ENCODE assay signal across 14 cellular contexts in genomic region chr3:104952587-104952986, GRCh38.
A peak's percentile ranks its signal among the peaks of the same experiment; 100 is the strongest.
DNase-seq lines count a peak whose midpoint lies in the region; ATAC-seq, FAIRE-seq and TF ChIP-seq lines count a peak whose summit lies in the region.
"Had no signal": no experiment of that assay in that cellular context is flagged by ENCODE, and none has a peak within 500 bp of the region (broad histone marks: within the 10 kb centered on the region; RNA-seq: fewer than 3 reads in every experiment).

No MANE protein-coding gene starts in this region.

- H3K4ac ChIP-seq in IMR-90 (ENCODE audit: low read depth, low read length) = peak overlapping the region; percentile 10; the same call in 1 of the 2 replicates

- H3K9me3 ChIP-seq in A549 = no peaks in the 10 kb centered on the region; the same call in 2 of the 3 replicates
- H3K9me3 ChIP-seq in IMR-90 (ENCODE audit: control insufficient read depth, insufficient read depth, low read length) = no peaks in the 10 kb centered on the region

- no peak overlapping the region for H4K5ac ChIP-seq in IMR-90 (ENCODE audit: low read depth, low read length)

- H2BK20ac ChIP-seq in IMR-90 (ENCODE audit: low read depth, low read length) = peak overlapping the region; percentile 11; the same call in 1 of the 2 replicates

- BruUV-seq in IMR-90 (replicated peaks; lab: Mats Ljungman, UMichigan) = no TSS peak

- TF ChIP-seq RAD21 in A549 (conservative IDR thresholded peaks at IDR 0.05 in 1 of 2, IDR thresholded peaks at IDR 0.05 in 1 of 2) = no peak
- TF ChIP-seq RAD21 in IMR-90 (IDR thresholded peaks at IDR 0.05; ENCODE audit: low read length) = no peak

- in situ Hi-C loops in IMR-90 (cut with MboI; ENCODE audit: low sequenced_read_pairs) = no loop called here

- intact Hi-C loops in IMR-90 (cut with micrococcal nuclease) = no loop called here

- peaks cover 9% of the 10 kb centered on the region; the same call in 1 of the 3 replicates for H3K4me1 ChIP-seq in A549
- H3K4me1 ChIP-seq in IMR-90 (ENCODE audit: control insufficient read depth, insufficient read depth, low read length) = peaks cover 4% of the 10 kb centered on the region

- no peak overlapping the region for H2AK5ac ChIP-seq in IMR-90 (ENCODE audit: low read depth, low read length)

- no peaks in the 10 kb centered on the region for H3K79me1 ChIP-seq in IMR-90 (ENCODE audit: low read depth in 1 of 2, low read length in 2 of 2)

- no peak for TF ChIP-seq EP300 in A549 (IDR thresholded peaks at IDR 0.05)

- DNase-seq in A549 (ENCODE audit: low read depth in 1 of 2, low spot score in 1 of 2) = peak; percentile 7 to 78
- peak; percentile 88 for DNase-seq in IMR-90
- peak; percentile 46 for DNase-seq in brain pericyte (ENCODE audit: low read depth, low spot score)
- peak; percentile 79 for DNase-seq in kidney tubule cell (ENCODE audit: low spot score)
- DNase-seq in coronary artery (ENCODE audit: low spot score) = no peak
- no peak for DNase-seq in KG1 (lab: John Stamatoyannopoulos, UW)
- DNase-seq: ACHN; activated B cell treated with CpG ODN at 0.5 μM for 24 hours; cerebellar nuclear complex; naive B cell; stimulated activated CD4-positive, alpha-beta T cell treated with anti-CD3 and anti-CD28 coated beads, Interleukin-12 subunit alpha, Interleukin-12 subunit beta, amount 100 ng/mL, for 4 hours had no signal

- H4K20me1 ChIP-seq in IMR-90 (ENCODE audit: insufficient read depth, low read length) = no peaks in the 10 kb centered on the region

- peak; percentile 67 to 68; a peak in 5 of 6 replicates for ATAC-seq in A549
- peak; percentile 95 for ATAC-seq in IMR-90 (ENCODE audit: low read depth)
- no peak for ATAC-seq in GM18867 (IDR thresholded peaks at IDR 0.05; ENCODE audit: unreplicated experiment)
- ATAC-seq in GM18498 (IDR thresholded peaks at IDR 0.05; ENCODE audit: unreplicated experiment) = no peak

- CTCF ChIA-PET in A549 (lab: Yijun Ruan, JAX) (interaction anchor here (0.7 kb wide), 1 partner anchor 1293 kb away, joined by 5 read pairs; no protein-coding TSS in a partner anchor), IMR-90 (lab: Yijun Ruan, JAX) (interaction anchor here (0.6 kb wide), 2 partner anchors 414 to 531 kb away, joined by 4 to 6 read pairs; partner anchors contain the start of gene ALCAM)

- TF ChIP-seq CTCF in A549 (IDR thresholded peaks at IDR 0.05) (no peak), IMR-90 (conservative IDR thresholded peaks at IDR 0.05; ENCODE audit: low read depth, low read length) (no peak), coronary artery (IDR thresholded peaks at IDR 0.05) (no peak)

- H3K4me3 ChIP-seq in A549 (no peak overlapping the region), IMR-90 (ENCODE audit: insufficient read depth, low read depth, low read length) (no peak overlapping the region), coronary artery (no peak overlapping the region)

- H3K56ac ChIP-seq in IMR-90 (ENCODE audit: extremely low read depth, insufficient read depth, low read length) = no peak overlapping the region

- no peak for FAIRE-seq in A549 (lab: Jason Lieb, UNC)

- peak overlapping the region in 1 of 2 experiments; percentile 11; a peak in 1 of 6 replicates for H3K27ac ChIP-seq in A549
- H3K27ac ChIP-seq in IMR-90 (ENCODE audit: insufficient read depth, low read length) = no peak overlapping the region
- no peak overlapping the region for H3K27ac ChIP-seq in coronary artery
- H3K27ac ChIP-seq: KMS-11 had no signal

- no peak overlapping the region for H2AK9ac ChIP-seq in IMR-90 (replicated peaks; ENCODE audit: low read depth, low read length, poor library complexity)

- no peak overlapping the region for H2AFZ ChIP-seq in IMR-90 (replicated peaks; ENCODE audit: low read length, poor library complexity)

- peak overlapping the region; percentile 75; the same call in 1 of the 2 replicates for H3K18ac ChIP-seq in IMR-90 (ENCODE audit: low read depth, low read length)

- H3K14ac ChIP-seq in IMR-90 (replicated peaks; ENCODE audit: low read depth, low read length) = 0 out of 2 replicates have a peak overlapping the region, but pooled peaks have one; percentile 8

- no peaks in the 10 kb centered on the region for H3K9me1 ChIP-seq in IMR-90 (ENCODE audit: insufficient read depth, low read length)

- no peaks in the 10 kb centered on the region for H3K27me3 ChIP-seq in IMR-90 (ENCODE audit: control insufficient read depth, insufficient read depth, low read length)

- TF ChIP-seq POLR2A in A549 (IDR thresholded peaks at IDR 0.05; ENCODE audit: low read length) = no peak
- no peak for TF ChIP-seq POLR2A in IMR-90 (IDR thresholded peaks at IDR 0.05; ENCODE audit: low read depth, low read length)

- H2BK120ac ChIP-seq in IMR-90 (ENCODE audit: low read depth, low read length) = peak overlapping the region; percentile 31; the same call in 1 of the 2 replicates

- no peaks in the 10 kb centered on the region for H3K36me3 ChIP-seq in IMR-90 (ENCODE audit: control insufficient read depth, insufficient read depth, low read length)

- no peak overlapping the region; the same call in 2 of the 3 replicates for H2BK15ac ChIP-seq in IMR-90 (ENCODE audit: low read depth, low read length)

- H3K23ac ChIP-seq in IMR-90 (ENCODE audit: low read depth, low read length) = peak overlapping the region; percentile 18; the same call in 1 of the 2 replicates

- POLR2A ChIA-PET in A549 (lab: Yijun Ruan, JAX) = no interaction called here
- POLR2A ChIA-PET in IMR-90 (lab: Charles Lee; ENCODE audit: unreplicated experiment) = no interaction called here

- H2BK5ac ChIP-seq in IMR-90 (ENCODE audit: low read depth, low read length, poor library complexity, severe bottlenecking) = peak overlapping the region; percentile 63

- no peak overlapping the region for H4K91ac ChIP-seq in IMR-90 (ENCODE audit: insufficient read depth, low read depth, low read length)

- no peak overlapping the region for H3K9ac ChIP-seq in IMR-90 (ENCODE audit: low read depth, low read length)
- H3K9ac ChIP-seq: KMS-11 had no signal

- H3K4me2 ChIP-seq in A549 = peak overlapping the region; percentile 41; the same call in 2 of the 3 replicates
- H3K4me2 ChIP-seq in IMR-90 (ENCODE audit: low read depth, low read length) = peak overlapping the region; percentile 55
- H3K4me2 ChIP-seq: KMS-11 had no signal

- H4K8ac ChIP-seq in IMR-90 (ENCODE audit: low read depth in 2 of 2, low read length in 2 of 2) = peak overlapping the region in 1 of 2 experiments; percentile 12; a peak in 1 of 4 replicates

- dilution Hi-C loops in IMR-90 (cut with HindIII; ENCODE audit: low sequenced_read_pairs, unreplicated experiment) = no loop called here

- WGBS in A549 (ENCODE audit: missing lambda C conversion rate) = 27% methylated on average over 2 of the region's 2 CpGs
- WGBS in IMR-90 (ENCODE audit: extremely low coverage in 2 of 2, insufficient read length in 1 of 2), 2 experiments = 37% methylated on average over 2 of the region's 2 CpGs; no CpG with 5 or more reads in 1 of the 2 experiments

TF ChIP-seq in A549, 52 proteins besides CTCF, POLR2A, EP300 and RAD21:
- no peak for TF ChIP-seq RFX5 (IDR thresholded peaks at IDR 0.05)
- TF ChIP-seq NR3C1 (IDR thresholded peaks at IDR 0.05) = no peak

TF ChIP-seq in IMR-90, 13 proteins besides CTCF, POLR2A, EP300 and RAD21:
- no peak for TF ChIP-seq MAZ (IDR thresholded peaks at IDR 0.05; ENCODE audit: borderline replicate concordance, low read depth, low read length)
- TF ChIP-seq CEBPB (IDR thresholded peaks at IDR 0.05; ENCODE audit: low read depth, low read length) = no peak
- TF ChIP-seq BHLHE40 (IDR thresholded peaks at IDR 0.05; ENCODE audit: low read depth, low read length) = no peak
- TF ChIP-seq RCOR1 (IDR thresholded peaks at IDR 0.05; ENCODE audit: insufficient replicate concordance, low read length) = no peak
- TF ChIP-seq CHD1 (IDR thresholded peaks at IDR 0.05; ENCODE audit: low read depth, low read length) = no peak
- TF ChIP-seq NFE2L2 (IDR thresholded peaks at IDR 0.05; ENCODE audit: low read depth, low read length) = no peak
- TF ChIP-seq FOS (IDR thresholded peaks at IDR 0.05; ENCODE audit: low read depth, low read length) = no peak
- no peak for TF ChIP-seq MAFK (IDR thresholded peaks at IDR 0.05; ENCODE audit: low read depth, low read length)
- TF ChIP-seq SMC3 (IDR thresholded peaks at IDR 0.05; ENCODE audit: low read depth, low read length) = no peak
- no peak for TF ChIP-seq MXI1 (IDR thresholded peaks at IDR 0.05; ENCODE audit: borderline replicate concordance, low read depth, low read length)
- TF ChIP-seq RFX5 (IDR thresholded peaks at IDR 0.05; ENCODE audit: low read depth, low read length) = no peak
- no peak for TF ChIP-seq ELK1 (IDR thresholded peaks at IDR 0.05; ENCODE audit: borderline replicate concordance, low read depth, low read length)
- TF ChIP-seq USF2 (IDR thresholded peaks at IDR 0.05; ENCODE audit: low read depth, low read length) = no peak

Comparison
In these comparisons a context has a peak if more than half of its experiments do, and no peak if none do; other contexts are left out.
1. ATAC-seq: peak in A549 (2 of 2) and IMR-90 (single experiment); none in GM18867 (single experiment) and GM18498 (single experiment).
2. DNase-seq: peak in A549 (2 of 2), IMR-90 (single experiment), brain pericyte (single experiment) and kidney tubule cell (single experiment); none in coronary artery (single experiment) and KG1 (single experiment).